13 cellular contexts compared by ENCODE assay signal in genomic region chr18:23069481-23069880, GRCh38.
DNase-seq lines count a peak whose midpoint lies in the region; ATAC-seq and TF ChIP-seq lines count a peak whose summit lies in the region.
"Had no signal": no experiment of that assay in that cellular context is flagged by ENCODE, and none has a peak within 500 bp of the region (broad histone marks: within the 10 kb centered on the region; RNA-seq: fewer than 3 reads in every experiment).

No MANE protein-coding gene starts in this region.

- peaks cover 46% of the 10 kb centered on the region for H3K4me1 Mint-ChIP-seq in activated CD4-positive, alpha-beta memory T cell treated with anti-CD3 and anti-CD28 coated beads for 36 hours (ENCODE audit: low read depth)
- peaks cover 55% of the 10 kb centered on the region for H3K4me1 Mint-ChIP-seq in activated naive CD8-positive, alpha-beta T cell treated with anti-CD3 and anti-CD28 coated beads, Interleukin-2, amount 10 ng/mL, durations not matched to agents 7 days and 5 days

- no peak overlapping the region for H3K27ac ChIP-seq in SK-N-SH (ENCODE audit: low read depth in 2 of 2, low read length in 1 of 2)
- H3K27ac ChIP-seq: parathyroid adenoma, testis had no signal

- peak; percentile 17 for ATAC-seq in activated naive CD8-positive, alpha-beta T cell treated with anti-CD3 and anti-CD28 coated beads, Interleukin-2, amount 10 ng/mL, durations not matched to agents 7 days and 5 days (ENCODE audit: low read depth)
- no peak for ATAC-seq in GM21737 (IDR thresholded peaks at IDR 0.05; ENCODE audit: unreplicated experiment)
- no peak for ATAC-seq in GM18505 (IDR thresholded peaks at IDR 0.05; ENCODE audit: unreplicated experiment)
- ATAC-seq: esophagus mucosa had no signal

- no peaks in the 10 kb centered on the region for H3K27me3 ChIP-seq in SK-N-SH (ENCODE audit: insufficient read depth)
- H3K27me3 ChIP-seq: testis had no signal

- 91% methylated on average over 10 of the region's 10 CpGs for WGBS in SK-N-SH (ENCODE audit: low lambda C conversion rate)

- H3K9ac ChIP-seq in SK-N-SH: no peak overlapping the region
- H3K9ac ChIP-seq: parathyroid adenoma had no signal

- no peaks in the 10 kb centered on the region for H3K4me1 ChIP-seq in SK-N-SH (ENCODE audit: control insufficient read depth in 1 of 2, insufficient read depth in 2 of 2, low read depth in 1 of 2, low read length in 1 of 2)
- H3K4me1 ChIP-seq: parathyroid adenoma, testis had no signal

- peaks cover 2% of the 10 kb centered on the region for H3K9me3 Mint-ChIP-seq in activated CD4-positive, alpha-beta memory T cell treated with anti-CD3 and anti-CD28 coated beads for 36 hours
- peaks cover 2% of the 10 kb centered on the region for H3K9me3 Mint-ChIP-seq in activated naive CD8-positive, alpha-beta T cell treated with anti-CD3 and anti-CD28 coated beads, Interleukin-2, amount 10 ng/mL, durations not matched to agents 7 days and 5 days

- no peaks in the 10 kb centered on the region for H3K36me3 ChIP-seq in SK-N-SH (replicated peaks in 1 of 2; ENCODE audit: control insufficient read depth in 1 of 2, insufficient read depth in 2 of 2, low read length in 1 of 2)

- TF ChIP-seq EP300 in SK-N-SH (IDR thresholded peaks at IDR 0.05; ENCODE audit: borderline replicate concordance in 1 of 2, low read depth in 1 of 2, low read length in 1 of 2): no peak

- intact Hi-C loops in activated CD4-positive, alpha-beta memory T cell treated with anti-CD3 and anti-CD28 coated beads for 36 hours (cut with micrococcal nuclease): no loop called here

- POLR2A ChIA-PET in activated CD4-positive, alpha-beta memory T cell treated with anti-CD3 and anti-CD28 coated beads for 36 hours (lab: Charles Lee): no interaction called here
- POLR2A ChIA-PET in activated naive CD8-positive, alpha-beta T cell treated with anti-CD3 and anti-CD28 coated beads, Interleukin-2, amount 10 ng/mL, durations not matched to agents 7 days and 5 days (lab: Charles Lee): interaction anchor here (0.6 kb wide), 2 partner anchors 137 to 289 kb away, joined by 3 read pairs; partner anchors contain the start of gene RBBP8
- POLR2A ChIA-PET in SK-N-SH (lab: Yijun Ruan, JAX): no interaction called here

- H2AFZ ChIP-seq in SK-N-SH (ENCODE audit: low read depth): no peak overlapping the region
- H2AFZ ChIP-seq: parathyroid adenoma had no signal

- DNase-seq in T follicular helper cell (ENCODE audit: low read depth): peak; percentile 15
- peak; percentile 37 for DNase-seq in activated CD4-positive, alpha-beta memory T cell treated with anti-CD3 and anti-CD28 coated beads for 36 hours
- no peak for DNase-seq in activated naive CD8-positive, alpha-beta T cell treated with anti-CD3 and anti-CD28 coated beads, Interleukin-2, amount 10 ng/mL, durations not matched to agents 7 days and 5 days
- DNase-seq in stimulated activated CD8-positive, alpha-beta memory T cell treated with anti-CD3 and anti-CD28 coated beads, Interleukin-12 subunit alpha, Interleukin-12 subunit beta, amount 100 ng/mL, for 1 hour (ENCODE audit: low read depth): peak; percentile 28
- no peak for DNase-seq in SK-N-SH
- DNase-seq: hypothalamus, T1000, testis had no signal

- peak overlapping the region; percentile 24 for H3K27ac Mint-ChIP-seq in activated CD4-positive, alpha-beta memory T cell treated with anti-CD3 and anti-CD28 coated beads for 36 hours
- peak overlapping the region; percentile 76 for H3K27ac Mint-ChIP-seq in activated naive CD8-positive, alpha-beta T cell treated with anti-CD3 and anti-CD28 coated beads, Interleukin-2, amount 10 ng/mL, durations not matched to agents 7 days and 5 days

- peaks cover 6% of the 10 kb centered on the region for H3K36me3 Mint-ChIP-seq in activated CD4-positive, alpha-beta memory T cell treated with anti-CD3 and anti-CD28 coated beads for 36 hours
- H3K36me3 Mint-ChIP-seq in activated naive CD8-positive, alpha-beta T cell treated with anti-CD3 and anti-CD28 coated beads, Interleukin-2, amount 10 ng/mL, durations not matched to agents 7 days and 5 days: peaks cover 22% of the 10 kb centered on the region

- H3F3A ChIP-seq in SK-N-SH (replicated peaks; ENCODE audit: insufficient read depth): no peaks in the 10 kb centered on the region

- H3K9me2 ChIP-seq in SK-N-SH: no peaks in the 10 kb centered on the region

- TF ChIP-seq RAD21 in SK-N-SH (IDR thresholded peaks at IDR 0.05; ENCODE audit: low read length): no peak

- TF ChIP-seq POLR2A in GM18505 (IDR thresholded peaks at IDR 0.05; ENCODE audit: borderline replicate concordance, extremely low read depth, insufficient read depth, insufficient read length): no peak

- no peak overlapping the region for H3K4me2 ChIP-seq in SK-N-SH

- CTCF ChIA-PET in activated CD4-positive, alpha-beta memory T cell treated with anti-CD3 and anti-CD28 coated beads for 36 hours (lab: Charles Lee): no interaction called here
- CTCF ChIA-PET in SK-N-SH (lab: Yijun Ruan, JAX): no interaction called here

- no peak overlapping the region for H3K4me3 ChIP-seq in SK-N-SH (ENCODE audit: low read depth in 2 of 2, low read length in 1 of 2)
- H3K4me3 ChIP-seq: lung, testis had no signal

- H4K20me1 ChIP-seq in SK-N-SH (ENCODE audit: insufficient read depth): no peaks in the 10 kb centered on the region

- H3K27me3 Mint-ChIP-seq in activated CD4-positive, alpha-beta memory T cell treated with anti-CD3 and anti-CD28 coated beads for 36 hours: no peaks in the 10 kb centered on the region
- H3K27me3 Mint-ChIP-seq in activated naive CD8-positive, alpha-beta T cell treated with anti-CD3 and anti-CD28 coated beads, Interleukin-2, amount 10 ng/mL, durations not matched to agents 7 days and 5 days: peaks cover 3% of the 10 kb centered on the region

- no peak for TF ChIP-seq CTCF in SK-N-SH (IDR thresholded peaks at IDR 0.05)

- H3K9me3 ChIP-seq in SK-N-SH: no peaks in the 10 kb centered on the region
- H3K9me3 ChIP-seq: testis had no signal

- no peaks in the 10 kb centered on the region for H3K79me2 ChIP-seq in SK-N-SH (ENCODE audit: insufficient read depth)
- H3K79me2 ChIP-seq: parathyroid adenoma had no signal

- no peak overlapping the region for H3K4me3 Mint-ChIP-seq in activated CD4-positive, alpha-beta memory T cell treated with anti-CD3 and anti-CD28 coated beads for 36 hours
- peak overlapping the region; percentile 50 for H3K4me3 Mint-ChIP-seq in activated naive CD8-positive, alpha-beta T cell treated with anti-CD3 and anti-CD28 coated beads, Interleukin-2, amount 10 ng/mL, durations not matched to agents 7 days and 5 days

TF ChIP-seq in SK-N-SH, 30 proteins besides CTCF, POLR2A, EP300 and RAD21 (continues in another document):
- TF ChIP-seq FOXJ3 (CRISPR knock-in tag; IDR thresholded peaks at IDR 0.05): no peak
- no peak for TF ChIP-seq TAF1 (IDR thresholded peaks at IDR 0.05; ENCODE audit: borderline replicate concordance, low read depth, low read length)
- no peak for TF ChIP-seq PBX3 (IDR thresholded peaks at IDR 0.05)
- no peak for TF ChIP-seq IRF3 (IDR thresholded peaks at IDR 0.05; ENCODE audit: low read depth, low read length)
- TF ChIP-seq TCF12 (IDR thresholded peaks at IDR 0.05): no peak
- TF ChIP-seq RXRA (IDR thresholded peaks at IDR 0.05; ENCODE audit: borderline replicate concordance, low read depth): no peak
- no peak for TF ChIP-seq ZBTB33 (IDR thresholded peaks at IDR 0.05; ENCODE audit: borderline replicate concordance, low read depth)
- no peak for TF ChIP-seq JUND (IDR thresholded peaks at IDR 0.05)
- no peak for TF ChIP-seq SMC3 (IDR thresholded peaks at IDR 0.05; ENCODE audit: low read depth, low read length)
- no peak for TF ChIP-seq USF2 (IDR thresholded peaks at IDR 0.05; ENCODE audit: borderline replicate concordance, low read depth, low read length)
- TF ChIP-seq FOXM1 (IDR thresholded peaks at IDR 0.05; ENCODE audit: low read depth): no peak
- no peak for TF ChIP-seq ELF1 (IDR thresholded peaks at IDR 0.05)

Comparison
In these comparisons a context has a peak if more than half of its experiments do, and no peak if none do; other contexts are left out.
1. DNase-seq: peak in T follicular helper cell (single experiment), activated CD4-positive, alpha-beta memory T cell treated with anti-CD3 and anti-CD28 coated beads for 36 hours (single experiment) and stimulated activated CD8-positive, alpha-beta memory T cell treated with anti-CD3 and anti-CD28 coated beads, Interleukin-12 subunit alpha, Interleukin-12 subunit beta, amount 100 ng/mL, for 1 hour (single experiment); none in activated naive CD8-positive, alpha-beta T cell treated with anti-CD3 and anti-CD28 coated beads, Interleukin-2, amount 10 ng/mL, durations not matched to agents 7 days and 5 days (single experiment) and SK-N-SH (single experiment).